Comparison of ENCODE assay signal across 11 cellular contexts in genomic region chr16:66373667-66374066, GRCh38. TPM values are rescaled to one million over a fixed set of nuclear protein-coding genes. Genes with fewer than 3 reads are reported as not detected.
"Had no signal": no experiment of that assay in that cellular context is flagged by ENCODE, and none has a peak within 500 bp of the region (broad histone marks: within the 10 kb centered on the region; RNA-seq: fewer than 3 reads in every experiment).

No MANE protein-coding gene starts in this region.

- DNase-seq: H9, HCEC 1CT, HFFc6, IMR-90, KBM-7 had no signal

- H3K4me2 ChIP-seq: GM23338, KMS-11 had no signal

- H3K27ac ChIP-seq: HL-60, KMS-11 had no signal

- FAIRE-seq: H1, H54 had no signal

- ATAC-seq: GM23338 had no signal

- H3K9ac ChIP-seq: KMS-11 had no signal

- H3K4me3 ChIP-seq: GM23338 had no signal

RNA-seq across cellular contexts. Expression of gene CDH5, which starts 7.2 kb away (rescaled TPM):
- total RNA-seq: GM23338, HFFc6, IMR-90 had no signal
- polyA plus RNA-seq: IMR-90 had no signal

RNA-seq across cellular contexts. Expression of gene BEAN1, which starts 53.4 kb away (rescaled TPM):
- total RNA-seq: H1, HFFc6, HT1080, IMR-90 had no signal
- polyA plus RNA-seq: IMR-90 had no signal
